ENCODE assay signal across 8 cellular contexts in genomic region chr1:62687903-62688686, GRCh38. TPM values are rescaled to one million over a fixed set of nuclear protein-coding genes. Genes with fewer than 3 reads are reported as not detected.
DNase-seq lines count a peak whose midpoint lies in the region; ATAC-seq lines count a peak whose summit lies in the region.

Gene DOCK7, minus strand, starts transcription at chr1:62688386. Its CDS starts 122 bp downstream, at chr1:62688264.

- peak within 1 kb of the TSS; percentile 80 for H3K27ac ChIP-seq in layer of hippocampus (ENCODE audit: low read depth, low read length)

- no peaks in the 10 kb centered on the region for H3K9me3 Mint-ChIP-seq in activated CD4-positive, alpha-beta T cell treated with anti-CD3 and anti-CD28 coated beads, Interleukin-2, amount 10 ng/mL, durations not matched to agents 24 days and 14 days
- no peaks in the 10 kb centered on the region for H3K9me3 Mint-ChIP-seq in dendritic cell treated with granulocyte-macrophage colony-stimulating factor and Interleukin-4, amounts not matched to agents 40 ng/mL and 50 ng/mL, for 4 days

- peaks cover 21% of the 10 kb centered on the region for H3K4me1 Mint-ChIP-seq in activated CD4-positive, alpha-beta T cell treated with anti-CD3 and anti-CD28 coated beads, Interleukin-2, amount 10 ng/mL, durations not matched to agents 24 days and 14 days
- peaks cover 62% of the 10 kb centered on the region for H3K4me1 Mint-ChIP-seq in dendritic cell treated with granulocyte-macrophage colony-stimulating factor and Interleukin-4, amounts not matched to agents 40 ng/mL and 50 ng/mL, for 4 days (ENCODE audit: low read depth)

- ATAC-seq in GM18909 (IDR thresholded peaks at IDR 0.05; ENCODE audit: poor library complexity, unreplicated experiment) (peak; percentile 79), HG03103 (IDR thresholded peaks at IDR 0.05; ENCODE audit: low read depth, unreplicated experiment) (peak; percentile 57)

- DNase-seq in AML-193 (lab: John Stamatoyannopoulos, UW) = peak; percentile 36 to 57
- DNase-seq in NCI-H345 (lab: John Stamatoyannopoulos, UW) = peak; percentile 61
- DNase-seq in activated CD4-positive, alpha-beta T cell treated with anti-CD3 and anti-CD28 coated beads, Interleukin-2, amount 10 ng/mL, durations not matched to agents 24 days and 14 days = peak; percentile 88
- DNase-seq in stimulated activated CD4-positive, alpha-beta T cell treated with anti-CD3 and anti-CD28 coated beads, Interleukin-1b, Interleukin-23, amount 100 ng/mL, for 4 hours (ENCODE audit: low read depth in 2 of 2) = peak; percentile 23 to 40

- H3K4me3 Mint-ChIP-seq in activated CD4-positive, alpha-beta T cell treated with anti-CD3 and anti-CD28 coated beads, Interleukin-2, amount 10 ng/mL, durations not matched to agents 24 days and 14 days = peak within 1 kb of the TSS; percentile 91
- H3K4me3 Mint-ChIP-seq in dendritic cell treated with granulocyte-macrophage colony-stimulating factor and Interleukin-4, amounts not matched to agents 40 ng/mL and 50 ng/mL, for 4 days = peak within 1 kb of the TSS; percentile 95

- H3K27me3 Mint-ChIP-seq in activated CD4-positive, alpha-beta T cell treated with anti-CD3 and anti-CD28 coated beads, Interleukin-2, amount 10 ng/mL, durations not matched to agents 24 days and 14 days = peaks cover 3% of the 10 kb centered on the region
- no peaks in the 10 kb centered on the region for H3K27me3 Mint-ChIP-seq in dendritic cell treated with granulocyte-macrophage colony-stimulating factor and Interleukin-4, amounts not matched to agents 40 ng/mL and 50 ng/mL, for 4 days

- no peaks in the 10 kb centered on the region for H3K27me3 ChIP-seq in layer of hippocampus (ENCODE audit: control insufficient read depth, insufficient read depth, low read length)

- intact Hi-C loops in activated CD4-positive, alpha-beta T cell treated with anti-CD3 and anti-CD28 coated beads, Interleukin-2, amount 10 ng/mL, durations not matched to agents 24 days and 14 days (cut with micrococcal nuclease) = loop anchor here (5.0 to 10.0 kb wide), 2 partner anchors 63 to 94 kb away; partner anchors contain the start of gene ATG4C
- intact Hi-C loops in dendritic cell treated with granulocyte-macrophage colony-stimulating factor and Interleukin-4, amounts not matched to agents 40 ng/mL and 50 ng/mL, for 4 days (cut with micrococcal nuclease) = loop anchor here (1.0 to 10.0 kb wide), 3 partner anchors 34 to 63 kb away; no protein-coding TSS in a partner anchor

- peaks cover 1% of the 10 kb centered on the region for H3K36me3 Mint-ChIP-seq in activated CD4-positive, alpha-beta T cell treated with anti-CD3 and anti-CD28 coated beads, Interleukin-2, amount 10 ng/mL, durations not matched to agents 24 days and 14 days (ENCODE audit: low read depth)
- peaks cover 20% of the 10 kb centered on the region for H3K36me3 Mint-ChIP-seq in dendritic cell treated with granulocyte-macrophage colony-stimulating factor and Interleukin-4, amounts not matched to agents 40 ng/mL and 50 ng/mL, for 4 days (ENCODE audit: low read depth)

- peak within 1 kb of the TSS; percentile 85 for H3K27ac Mint-ChIP-seq in activated CD4-positive, alpha-beta T cell treated with anti-CD3 and anti-CD28 coated beads, Interleukin-2, amount 10 ng/mL, durations not matched to agents 24 days and 14 days
- H3K27ac Mint-ChIP-seq in dendritic cell treated with granulocyte-macrophage colony-stimulating factor and Interleukin-4, amounts not matched to agents 40 ng/mL and 50 ng/mL, for 4 days = peak within 1 kb of the TSS; percentile 88

RNA-seq across cellular contexts. Expression of gene DOCK7, which starts in this region (rescaled TPM):
- 17.8 and 18.0 TPM in 2 replicates for total RNA-seq in activated CD4-positive, alpha-beta T cell treated with anti-CD3 and anti-CD28 coated beads, Interleukin-2, amount 10 ng/mL, durations not matched to agents 24 days and 14 days

Comparison
In these comparisons a context has a peak if more than half of its experiments do, and no peak if none do; other contexts are left out.
1. Peak in every context shown above with its lines: DNase-seq, ATAC-seq and H3K27ac ChIP-seq.
2. DNase-seq: peak in every context shown above with its lines; median percentile 88 in activated CD4-positive, alpha-beta T cell treated with anti-CD3 and anti-CD28 coated beads, Interleukin-2, amount 10 ng/mL, durations not matched to agents 24 days and 14 days; 61 in NCI-H345; 46 in AML-193; 32 in stimulated activated CD4-positive, alpha-beta T cell treated with anti-CD3 and anti-CD28 coated beads, Interleukin-1b, Interleukin-23, amount 100 ng/mL, for 4 hours.